Comparison of ENCODE assay signal across 9 cellular contexts in genomic region chr1:181858135-181858534, GRCh38.
"Had no signal": no experiment of that assay in that cellular context is flagged by ENCODE, and none has a peak within 500 bp of the region (broad histone marks: within the 10 kb centered on the region; RNA-seq: fewer than 3 reads in every experiment).

No MANE protein-coding gene starts in this region.

- H3K36me3 ChIP-seq: HAP-1 had no signal

- H3K4me3 Mint-ChIP-seq: HFFc6, IgD-negative memory B cell had no signal

- H3K4me3 ChIP-seq: GM23248, HAP-1 had no signal

- H3K4me1 Mint-ChIP-seq: IgD-negative memory B cell had no signal

- H3K27ac ChIP-seq: GM23248, HL-60 had no signal

- ATAC-seq: HCT116 had no signal

- H2AFZ ChIP-seq: GM23248 had no signal

- DNase-seq: GM23248, GOT3, H7, HFFc6, KG1 had no signal

- H3K4me1 ChIP-seq: HAP-1 had no signal

- H3K27ac Mint-ChIP-seq: HFFc6, IgD-negative memory B cell had no signal

- H3K9ac ChIP-seq: GM23248 had no signal

- H3K9me3 ChIP-seq: HAP-1 had no signal
